In genomic region chr6:43736211-43736786, GRCh38 we compare ENCODE assay signal across 15 cellular contexts. TPM values are rescaled to one million over a fixed set of nuclear protein-coding genes. Genes with fewer than 3 reads are reported as not detected.
"Had no signal": no experiment of that assay in that cellular context is flagged by ENCODE, and none has a peak within 500 bp of the region (broad histone marks: within the 10 kb centered on the region; RNA-seq: fewer than 3 reads in every experiment).

No MANE protein-coding gene starts in this region.

- H3K4me1 ChIP-seq: body of pancreas had no signal

- DNase-seq: activated CD4-positive, alpha-beta T cell treated with anti-CD3 and anti-CD28 coated beads for 48 hours; activated naive CD4-positive, alpha-beta T cell treated with anti-CD3 and anti-CD28 coated beads, Interleukin-2, amount 10 ng/mL, durations not matched to agents 7 days and 5 days; body of pancreas; left colon; mucosa of descending colon; naive thymus-derived CD8-positive, alpha-beta T cell; nucleus accumbens; stimulated activated CD4-positive, alpha-beta T cell treated with anti-CD3 and anti-CD28 coated beads, Interleukin-2, amount 100 ng/mL, for 48 hours; stimulated activated naive CD4-positive, alpha-beta T cell treated with Interleukin-2 at 50 U/mL for 16 hours had no signal

- H3K27ac ChIP-seq: thoracic aorta had no signal

- H3K4me3 ChIP-seq: body of pancreas, lung, mucosa of descending colon, prostate gland, thoracic aorta had no signal

- H3K9me3 ChIP-seq: body of pancreas, mucosa of descending colon, prostate gland had no signal

- H3K27ac Mint-ChIP-seq: activated naive CD4-positive, alpha-beta T cell treated with anti-CD3 and anti-CD28 coated beads, Interleukin-2, amount 10 ng/mL, durations not matched to agents 7 days and 5 days; activated T-helper 1 cell treated with anti-CD3 and anti-CD28 coated beads, Interleukin-12 subunit alpha, Interleukin-12 subunit beta, Interleukin-2, Interleukin-4 antibody, amounts not matched to agents 30 ng/mL and 10 ng/mL and 1 ng/mL, durations not matched to agents 14 hours and 24 hours and 36 hours; dendritic cell treated with granulocyte-macrophage colony-stimulating factor and Interleukin-4, amounts not matched to agents 40 ng/mL and 50 ng/mL, for 4 days had no signal

- H3K4me3 Mint-ChIP-seq: activated naive CD4-positive, alpha-beta T cell treated with anti-CD3 and anti-CD28 coated beads, Interleukin-2, amount 10 ng/mL, durations not matched to agents 7 days and 5 days; activated T-helper 1 cell treated with anti-CD3 and anti-CD28 coated beads, Interleukin-12 subunit alpha, Interleukin-12 subunit beta, Interleukin-2, Interleukin-4 antibody, amounts not matched to agents 30 ng/mL and 10 ng/mL and 1 ng/mL, durations not matched to agents 14 hours and 24 hours and 36 hours; dendritic cell treated with granulocyte-macrophage colony-stimulating factor and Interleukin-4, amounts not matched to agents 40 ng/mL and 50 ng/mL, for 4 days; naive thymus-derived CD8-positive, alpha-beta T cell had no signal

- ATAC-seq: body of pancreas; left colon; mucosa of descending colon; naive thymus-derived CD8-positive, alpha-beta T cell had no signal

- H3K36me3 Mint-ChIP-seq: activated naive CD4-positive, alpha-beta T cell treated with anti-CD3 and anti-CD28 coated beads, Interleukin-2, amount 10 ng/mL, durations not matched to agents 7 days and 5 days had no signal

- FAIRE-seq: urothelium cell line had no signal

- H3K36me3 ChIP-seq: prostate gland, thoracic aorta had no signal

- H3K27me3 ChIP-seq: body of pancreas had no signal

RNA-seq across cellular contexts. Expression of gene VEGFA, which starts 33.7 kb away (rescaled TPM):
- polyA plus RNA-seq: naive thymus-derived CD8-positive, alpha-beta T cell had no signal
